8 cellular contexts compared by ENCODE assay signal in the genomic region with DNA sequence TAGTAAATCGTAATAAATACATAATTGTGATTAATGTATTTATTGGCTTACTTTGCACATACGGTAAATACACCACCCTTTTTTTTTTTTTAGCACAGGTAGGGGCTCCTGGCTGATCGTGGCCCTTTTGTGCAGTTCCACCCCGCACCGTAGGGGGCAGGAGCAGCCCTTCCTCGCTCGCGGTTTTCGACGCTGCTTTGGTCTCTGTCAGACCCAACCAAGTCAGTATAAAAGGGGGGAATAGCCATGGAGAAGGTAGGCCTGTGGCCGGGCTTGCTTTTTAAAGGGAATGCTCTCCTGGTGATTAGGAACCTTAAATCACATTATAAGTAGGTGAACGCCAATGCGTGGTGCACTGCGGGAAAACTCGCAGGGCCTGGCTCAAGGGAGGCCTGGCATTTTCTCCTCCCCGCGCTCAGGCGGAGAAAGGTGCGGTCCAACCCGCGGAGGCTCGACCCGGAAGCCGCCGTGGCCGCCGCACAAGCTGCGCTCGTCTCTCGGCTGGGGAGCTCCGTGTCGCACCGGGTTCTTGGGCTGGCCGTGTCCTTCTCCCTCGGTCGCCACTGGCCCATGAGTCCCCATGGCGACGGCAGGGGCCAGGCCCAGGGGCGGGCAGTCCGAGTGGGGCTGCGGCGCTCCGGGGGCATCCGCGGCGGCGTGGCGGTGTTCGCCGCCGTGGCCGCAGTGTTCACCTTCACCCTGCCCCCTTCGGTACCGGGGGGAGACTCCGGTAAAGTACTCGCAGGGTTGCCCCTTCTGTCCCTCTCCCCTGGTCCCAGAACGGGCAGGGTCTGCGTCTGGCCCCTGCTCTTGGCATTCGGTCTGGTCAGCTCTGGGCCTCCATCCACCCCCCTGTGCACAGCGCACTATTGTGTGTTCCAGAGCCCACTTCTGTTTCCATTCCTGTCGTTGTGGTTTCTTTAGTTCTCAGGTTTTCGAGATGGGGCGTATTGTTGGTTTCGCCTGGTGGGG. TPM values are rescaled to one million over a fixed set of nuclear protein-coding genes. Genes with fewer than 3 reads are reported as not detected.
DNase-seq lines count a peak whose midpoint lies in the region; ATAC-seq and TF ChIP-seq lines count a peak whose summit lies in the region.

Gene TMEM260 (plus strand): TSS at position 454 of the 972 bp plus-strand sequence. CDS start 117 bp downstream, at position 571.

- peak; percentile 92 for ATAC-seq in GM21528 (IDR thresholded peaks at IDR 0.05; ENCODE audit: low FRiP score, unreplicated experiment)
- peak; percentile 99 for ATAC-seq in IMR-90 (ENCODE audit: low read depth)

- CTCF ChIA-PET in IMR-90 (lab: Yijun Ruan, JAX) (interaction anchor here (0.5 to 2.5 kb wide), 2 partner anchors 10 to 637 kb away, joined by 3 to 12 read pairs; no protein-coding TSS in a partner anchor), OCI-LY7 (lab: Charles Lee; ENCODE audit: unreplicated experiment) (no interaction called here)

- H2AFZ ChIP-seq in IMR-90 (replicated peaks; ENCODE audit: low read length, poor library complexity), result peak within 1 kb of the TSS; percentile 97
- peak within 1 kb of the TSS; percentile 64 for H2AFZ ChIP-seq in OCI-LY7 (ENCODE audit: low read length)

- in situ Hi-C loops in IMR-90 (cut with MboI; ENCODE audit: low sequenced_read_pairs), result no loop called here

- H3K79me2 ChIP-seq in OCI-LY7 (ENCODE audit: insufficient read depth, low read depth, low read length), result peaks cover 35% of the 10 kb centered on the region

- TF ChIP-seq POLR2A in IMR-90 (IDR thresholded peaks at IDR 0.05; ENCODE audit: low read depth, low read length), result peak; percentile 88

- H4K91ac ChIP-seq in IMR-90 (ENCODE audit: insufficient read depth, low read depth, low read length), result peak within 1 kb of the TSS; percentile 99

- H3K56ac ChIP-seq in IMR-90 (ENCODE audit: extremely low read depth, insufficient read depth, low read length), result peak within 1 kb of the TSS; percentile 99

- H3K27ac ChIP-seq in IMR-90 (ENCODE audit: insufficient read depth, low read length) (peak within 1 kb of the TSS; percentile 94), OCI-LY7 (ENCODE audit: low read depth, low read length, poor library complexity, severe bottlenecking) (peak within 1 kb of the TSS; percentile 11)

- dilution Hi-C loops in IMR-90 (cut with HindIII; ENCODE audit: low sequenced_read_pairs, unreplicated experiment), result no loop called here

- intact Hi-C loops in IMR-90 (cut with micrococcal nuclease) (no loop called here), OCI-LY7 (cut with micrococcal nuclease; ENCODE audit: unreplicated experiment) (loop anchor here (2.0 kb wide), 1 partner anchor 811 kb away; the partner anchor contains the start of gene NAA30)

- H2AK5ac ChIP-seq in IMR-90 (ENCODE audit: low read depth, low read length), result no peak within 1 kb of the TSS

- peak within 1 kb of the TSS; percentile 98 for H3K4ac ChIP-seq in IMR-90 (ENCODE audit: low read depth, low read length)

- WGBS in IMR-90 (ENCODE audit: extremely low coverage in 2 of 2, insufficient read length in 1 of 2), 2 experiments, result 0% methylated on average over 11 of the region's 64 CpGs; no CpG with 5 or more reads in 1 of the 2 experiments

- H3K18ac ChIP-seq in IMR-90 (ENCODE audit: low read depth, low read length), result peak within 1 kb of the TSS; percentile 96

- H3K4me2 ChIP-seq in IMR-90 (ENCODE audit: low read depth, low read length), result peak within 1 kb of the TSS; percentile 84
- H3K4me2 ChIP-seq in OCI-LY7 (ENCODE audit: low read length), result peak within 1 kb of the TSS; percentile 90

- H3K23ac ChIP-seq in IMR-90 (ENCODE audit: low read depth, low read length), result peak within 1 kb of the TSS; percentile 98

- H3K14ac ChIP-seq in IMR-90 (replicated peaks; ENCODE audit: low read depth, low read length), result peak within 1 kb of the TSS; percentile 97

- POLR2A ChIA-PET in IMR-90 (lab: Charles Lee; ENCODE audit: unreplicated experiment), result no interaction called here
- POLR2A ChIA-PET in OCI-LY7 (lab: Charles Lee), result interaction anchor here (0.8 to 0.9 kb wide), 2 partner anchors 10 to 689 kb away, joined by 3 read pairs; partner anchors contain the start of genes AP5M1 and EXOC5

- no peaks in the 10 kb centered on the region for H3K4me1 ChIP-seq in IMR-90 (ENCODE audit: control insufficient read depth, insufficient read depth, low read length)
- peaks cover 12% of the 10 kb centered on the region for H3K4me1 ChIP-seq in OCI-LY7 (ENCODE audit: insufficient read depth, low read length, poor library complexity, severe bottlenecking)

- H3K27me3 ChIP-seq in IMR-90 (ENCODE audit: control insufficient read depth, insufficient read depth, low read length), result no peaks in the 10 kb centered on the region; the same call in 1 of the 2 replicates

- H3K9me1 ChIP-seq in IMR-90 (ENCODE audit: insufficient read depth, low read length), result peaks cover 6% of the 10 kb centered on the region

- peak within 1 kb of the TSS; percentile 100 for H2BK120ac ChIP-seq in IMR-90 (ENCODE audit: low read depth, low read length)

- TSS peak; percentile 57 for BruUV-seq in IMR-90 (replicated peaks; lab: Mats Ljungman, UMichigan)
- BruUV-seq in OCI-LY7 (replicated peaks; lab: Mats Ljungman, UMichigan), result no TSS peak

- H3K36me3 ChIP-seq in IMR-90 (ENCODE audit: control insufficient read depth, insufficient read depth, low read length) (no peaks in the 10 kb centered on the region), OCI-LY7 (ENCODE audit: insufficient read depth, low read length) (no peaks in the 10 kb centered on the region)

- H2BK20ac ChIP-seq in IMR-90 (ENCODE audit: low read depth, low read length), result peak within 1 kb of the TSS; percentile 99

- H4K5ac ChIP-seq in IMR-90 (ENCODE audit: low read depth, low read length), result peak within 1 kb of the TSS; percentile 95

- peak within 1 kb of the TSS; percentile 88 for H2BK5ac ChIP-seq in IMR-90 (ENCODE audit: low read depth, low read length, poor library complexity, severe bottlenecking)

- peaks cover 17% of the 10 kb centered on the region; the same call in 1 of the 2 replicates for H4K20me1 ChIP-seq in IMR-90 (ENCODE audit: insufficient read depth, low read length)
- H4K20me1 ChIP-seq in OCI-LY7 (ENCODE audit: insufficient read depth, low read length), result peaks cover 21% of the 10 kb centered on the region; the same call in 1 of the 2 replicates

- H3K9me3 ChIP-seq in IMR-90 (ENCODE audit: control insufficient read depth, insufficient read depth, low read length) (no peaks in the 10 kb centered on the region), OCI-LY7 (ENCODE audit: low read length) (no peaks in the 10 kb centered on the region)

- peak within 1 kb of the TSS; percentile 86 for H2AK9ac ChIP-seq in IMR-90 (replicated peaks; ENCODE audit: low read depth, low read length, poor library complexity)

- H3K79me1 ChIP-seq in IMR-90 (ENCODE audit: low read depth in 1 of 2, low read length in 2 of 2), result peaks cover 34% of the 10 kb centered on the region in 2 experiments

- peak within 1 kb of the TSS; percentile 98 for H3K9ac ChIP-seq in IMR-90 (ENCODE audit: low read depth, low read length)

- DNase-seq in DMS153 treated with DMSO at 0.1 percent for 48 hours (lab: John Stamatoyannopoulos, UW; ENCODE audit: unreplicated experiment), result peak; percentile 80
- DNase-seq in IMR-90, result peak; percentile 84
- peak; percentile 92 for DNase-seq in OCI-LY7 (ENCODE audit: low spot score)
- DNase-seq in activated T-cell treated with anti-CD3 and anti-CD28 coated beads for 4 hours, result peak; percentile 89
- DNase-seq in epithelial cell of proximal tubule (ENCODE audit: low read depth), result peak; percentile 53
- peak; percentile 89 for DNase-seq in mucosa of gallbladder (ENCODE audit: low spot score)
- DNase-seq in stimulated activated CD8-positive, alpha-beta memory T cell treated with anti-CD3 and anti-CD28 coated beads, Interleukin-4, amount 100 ng/mL, for 4 hours (ENCODE audit: low read depth in 2 of 2, low spot score in 1 of 2), result peak; percentile 81 to 82

- peak; percentile 10; the same call in 1 of the 2 replicates for TF ChIP-seq RAD21 in IMR-90 (IDR thresholded peaks at IDR 0.05; ENCODE audit: low read length)

- peak within 1 kb of the TSS; percentile 87 to 96 for H4K8ac ChIP-seq in IMR-90 (ENCODE audit: low read depth in 2 of 2, low read length in 2 of 2)

- peak; percentile 81 for TF ChIP-seq CTCF in IMR-90 (conservative IDR thresholded peaks at IDR 0.05; ENCODE audit: low read depth, low read length)
- TF ChIP-seq CTCF in OCI-LY7 (conservative IDR thresholded peaks at IDR 0.05; ENCODE audit: low read length), result peak; percentile 89
- peak; percentile 87 for TF ChIP-seq CTCF in epithelial cell of proximal tubule (conservative IDR thresholded peaks at IDR 0.05; ENCODE audit: low read depth, low read length)

- H3K4me3 ChIP-seq in IMR-90 (ENCODE audit: insufficient read depth, low read depth, low read length) (peak within 1 kb of the TSS; percentile 94), OCI-LY7 (ENCODE audit: low read depth, low read length, poor library complexity, severe bottlenecking) (peak within 1 kb of the TSS; percentile 83), epithelial cell of proximal tubule (ENCODE audit: low read depth, low read length) (peak within 1 kb of the TSS; percentile 99)

- H2BK15ac ChIP-seq in IMR-90 (ENCODE audit: low read depth, low read length), result peak within 1 kb of the TSS; percentile 97; the same call in 2 of the 3 replicates

- no peaks in the 10 kb centered on the region for H3K9me2 ChIP-seq in OCI-LY7 (ENCODE audit: insufficient read depth, low read length)

TF ChIP-seq in IMR-90, 13 proteins besides CTCF, POLR2A, EP300 and RAD21 (continues in another document):
- TF ChIP-seq RFX5 (IDR thresholded peaks at IDR 0.05; ENCODE audit: low read depth, low read length) (no peak), RCOR1 (IDR thresholded peaks at IDR 0.05; ENCODE audit: insufficient replicate concordance, low read length) (no peak), CHD1 (IDR thresholded peaks at IDR 0.05; ENCODE audit: low read depth, low read length) (peak; percentile 98; the same call in 1 of the 2 replicates), ELK1 (IDR thresholded peaks at IDR 0.05; ENCODE audit: borderline replicate concordance, low read depth, low read length) (no peak), SMC3 (IDR thresholded peaks at IDR 0.05; ENCODE audit: low read depth, low read length) (no peak)

RNA-seq across cellular contexts. Expression of gene TMEM260, which starts in this region (rescaled TPM):
- total RNA-seq in IMR-90 (2012; rRNA removed) (11.5 and 13.3 TPM in 2 replicates), OCI-LY7 (2022) (19.5 and 20.1 TPM in 2 replicates), epithelial cell of proximal tubule (6.0 and 15.9 TPM in 2 replicates), mucosa of gallbladder (31.0 TPM)
- polyA plus RNA-seq in IMR-90 (2012; rRNA removed), result 4.2 and 6.4 TPM in 2 replicates
- polyA plus RNA-seq in IMR-90 (2012; cell fraction: cytosol; rRNA removed), result 5.2 and 6.5 TPM in 2 replicates
- 14.6 and 15.7 TPM in 2 replicates for polyA plus RNA-seq in IMR-90 (2012; cell fraction: nucleus; rRNA removed; ENCODE audit: low replicate concordance)
- total RNA-seq in OCI-LY7 (2014; rRNA removed; shearing (Covaris generic)), result 12.4 and 16.8 TPM in 2 replicates

Comparison
In these comparisons a context has a peak if more than half of its experiments do, and no peak if none do; other contexts are left out.
1. Peak in every context shown above with its lines: DNase-seq, ATAC-seq, H3K4me3 ChIP-seq and H3K27ac ChIP-seq.